ENCODE assay signal across 20 cellular contexts in genomic region chr15:69657626-69658025, GRCh38.
DNase-seq lines count a peak whose midpoint lies in the region; ATAC-seq and TF ChIP-seq lines count a peak whose summit lies in the region.
"Had no signal": no experiment of that assay in that cellular context is flagged by ENCODE, and none has a peak within 500 bp of the region (broad histone marks: within the 10 kb centered on the region; RNA-seq: fewer than 3 reads in every experiment).

No MANE protein-coding gene starts in this region.

- H3K27ac ChIP-seq in vagina, result no peak overlapping the region
- H3K27ac ChIP-seq: BLaER1, C4-2B, GM23248 had no signal

- no peak for ATAC-seq in stimulated activated effector memory CD8-positive, alpha-beta T cell treated with anti-CD3 and anti-CD28 coated beads, Interleukin-12 subunit alpha, Interleukin-12 subunit beta, amount 100 ng/mL, for 72 hours
- no peak for ATAC-seq in GM18868 (IDR thresholded peaks at IDR 0.05; ENCODE audit: unreplicated experiment)
- ATAC-seq: CD8-positive, alpha-beta T cell; GM12878 had no signal

- peaks cover 13% of the 10 kb centered on the region for H3K4me1 Mint-ChIP-seq in stimulated activated effector memory CD8-positive, alpha-beta T cell treated with anti-CD3 and anti-CD28 coated beads, Interleukin-12 subunit alpha, Interleukin-12 subunit beta, amount 100 ng/mL, for 72 hours
- H3K4me1 Mint-ChIP-seq: B cell; CD4-positive, CD25-positive, alpha-beta regulatory T cell had no signal

- H3K36me3 ChIP-seq in vagina, result no peaks in the 10 kb centered on the region
- H3K36me3 ChIP-seq: BLaER1 had no signal

- H3K9me3 ChIP-seq in vagina, result no peaks in the 10 kb centered on the region
- H3K9me3 ChIP-seq: BLaER1, Caco-2 had no signal

- DNase-seq in AG20443 (ENCODE audit: low spot score) (peak; percentile 5), D341Med (ENCODE audit: low spot score) (peak; percentile 4), islet precursor cell (peak; percentile 25), vagina (ENCODE audit: extremely low spot score in 2 of 2) (peak; percentile 60 to 94)
- DNase-seq in stimulated activated effector memory CD8-positive, alpha-beta T cell treated with anti-CD3 and anti-CD28 coated beads, Interleukin-12 subunit alpha, Interleukin-12 subunit beta, amount 100 ng/mL, for 72 hours (ENCODE audit: low spot score in 2 of 2), result no peak
- DNase-seq: Caco-2; CD4-positive, CD25-positive, alpha-beta regulatory T cell; DMS 273 treated with DMSO at 0.1 percent for 48 hours; DMS79; EL; GDM1; GM23248; H7; HCEC 1CT had no signal

- no peaks in the 10 kb centered on the region for H3K9me3 Mint-ChIP-seq in stimulated activated effector memory CD8-positive, alpha-beta T cell treated with anti-CD3 and anti-CD28 coated beads, Interleukin-12 subunit alpha, Interleukin-12 subunit beta, amount 100 ng/mL, for 72 hours
- H3K9me3 Mint-ChIP-seq: CD8-positive, alpha-beta T cell had no signal

- intact Hi-C loops in vagina (cut with DNase I), result no loop called here

- no peaks in the 10 kb centered on the region for H3K36me3 Mint-ChIP-seq in stimulated activated effector memory CD8-positive, alpha-beta T cell treated with anti-CD3 and anti-CD28 coated beads, Interleukin-12 subunit alpha, Interleukin-12 subunit beta, amount 100 ng/mL, for 72 hours
- H3K36me3 Mint-ChIP-seq: CD4-positive, CD25-positive, alpha-beta regulatory T cell; CD8-positive, alpha-beta T cell had no signal

- no peak overlapping the region for H3K4me3 Mint-ChIP-seq in stimulated activated effector memory CD8-positive, alpha-beta T cell treated with anti-CD3 and anti-CD28 coated beads, Interleukin-12 subunit alpha, Interleukin-12 subunit beta, amount 100 ng/mL, for 72 hours
- H3K4me3 Mint-ChIP-seq: B cell; CD4-positive, CD25-positive, alpha-beta regulatory T cell; CD8-positive, alpha-beta T cell had no signal

- no peaks in the 10 kb centered on the region for H3K4me1 ChIP-seq in vagina
- H3K4me1 ChIP-seq: BLaER1, Caco-2 had no signal

- TF ChIP-seq CTCF in vagina (IDR thresholded peaks at IDR 0.05), result no peak

- TF ChIP-seq POLR2A in vagina (IDR thresholded peaks at IDR 0.05), result no peak

- no peaks in the 10 kb centered on the region for H3K27me3 ChIP-seq in vagina

- no peak overlapping the region for H3K4me3 ChIP-seq in vagina
- H3K4me3 ChIP-seq: BLaER1, GM12878, GM23248 had no signal

- no peak overlapping the region for H3K27ac Mint-ChIP-seq in stimulated activated effector memory CD8-positive, alpha-beta T cell treated with anti-CD3 and anti-CD28 coated beads, Interleukin-12 subunit alpha, Interleukin-12 subunit beta, amount 100 ng/mL, for 72 hours
- H3K27ac Mint-ChIP-seq: B cell; CD4-positive, CD25-positive, alpha-beta regulatory T cell; CD8-positive, alpha-beta T cell had no signal

Comparison
In these comparisons a context has a peak if more than half of its experiments do, and no peak if none do; other contexts are left out.
1. DNase-seq: peak in AG20443 (single experiment), D341Med (single experiment), islet precursor cell (single experiment) and vagina (2 of 2); none in stimulated activated effector memory CD8-positive, alpha-beta T cell treated with anti-CD3 and anti-CD28 coated beads, Interleukin-12 subunit alpha, Interleukin-12 subunit beta, amount 100 ng/mL, for 72 hours (0 of 2).